ENCODE assay signal across 3 cellular contexts in genomic region chr5:177826073-177826472, GRCh38. TPM values are rescaled to one million over a fixed set of nuclear protein-coding genes. Genes with fewer than 3 reads are reported as not detected.
"Had no signal": no experiment of that assay in that cellular context is flagged by ENCODE, and none has a peak within 500 bp of the region (broad histone marks: within the 10 kb centered on the region; RNA-seq: fewer than 3 reads in every experiment).

No MANE protein-coding gene starts in this region.

RNA-seq across cellular contexts. Expression of gene FAM153A, which starts 43.4 kb away (rescaled TPM):
- total RNA-seq: fibroblast of villous mesenchyme had no signal
- polyA plus RNA-seq: mammary epithelial cell, smooth muscle cell had no signal
